1 cellular context compared by ENCODE assay signal in the genomic region with DNA sequence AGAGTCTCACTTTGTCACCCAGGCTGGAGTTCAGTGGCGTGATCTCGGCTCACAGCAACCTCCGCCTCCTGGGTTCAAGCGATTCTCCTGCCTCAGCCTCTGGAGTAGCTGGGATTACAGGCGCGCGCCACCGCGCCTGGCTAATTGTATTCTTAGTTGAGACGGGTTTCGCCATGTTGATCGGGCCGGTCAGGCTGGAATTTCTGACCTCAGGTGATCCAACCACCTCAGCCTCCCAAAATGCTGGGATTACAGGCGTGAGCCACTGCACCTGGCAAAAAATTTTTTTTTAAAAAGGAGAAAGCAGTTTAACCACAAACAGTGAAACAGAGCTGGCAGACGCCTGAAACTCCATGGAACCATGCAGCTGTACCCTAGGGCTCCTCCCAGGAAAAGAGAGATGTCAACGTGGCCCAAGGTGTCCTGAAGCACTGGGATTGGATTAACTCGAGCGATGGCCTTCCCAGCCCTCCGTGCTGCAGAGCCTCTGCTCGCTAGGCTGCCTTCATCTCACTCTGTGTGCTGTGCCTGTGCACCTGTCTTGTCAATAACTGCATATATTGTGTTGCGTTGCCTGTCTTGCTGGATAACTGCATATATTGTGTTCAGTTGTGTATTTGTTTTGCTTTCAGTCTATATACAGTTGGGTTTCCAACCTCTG.
TF ChIP-seq lines count a peak whose summit lies in the region.

No MANE protein-coding gene starts in this region.

TF ChIP-seq in WTC11, 78 proteins besides CTCF, POLR2A, EP300 and RAD21 (continued from another document):
- TF ChIP-seq, protein P1, sequence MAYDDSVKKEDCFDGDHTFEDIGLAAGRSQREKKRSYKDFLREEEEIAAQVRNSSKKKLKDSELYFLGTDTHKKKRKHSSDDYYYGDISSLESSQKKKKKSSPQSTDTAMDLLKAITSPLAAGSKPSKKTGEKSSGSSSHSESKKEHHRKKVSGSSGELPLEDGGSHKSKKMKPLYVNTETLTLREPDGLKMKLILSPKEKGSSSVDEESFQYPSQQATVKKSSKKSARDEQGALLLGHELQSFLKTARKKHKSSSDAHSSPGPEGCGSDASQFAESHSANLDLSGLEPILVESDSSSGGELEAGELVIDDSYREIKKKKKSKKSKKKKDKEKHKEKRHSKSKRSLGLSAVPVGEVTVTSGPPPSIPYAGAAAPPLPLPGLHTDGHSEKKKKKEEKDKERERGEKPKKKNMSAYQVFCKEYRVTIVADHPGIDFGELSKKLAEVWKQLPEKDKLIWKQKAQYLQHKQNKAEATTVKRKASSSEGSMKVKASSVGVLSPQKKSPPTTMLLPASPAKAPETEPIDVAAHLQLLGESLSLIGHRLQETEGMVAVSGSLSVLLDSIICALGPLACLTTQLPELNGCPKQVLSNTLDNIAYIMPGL (CRISPR knock-in tag; IDR thresholded peaks at IDR 0.05) = no peak
- TF ChIP-seq, protein P2, sequence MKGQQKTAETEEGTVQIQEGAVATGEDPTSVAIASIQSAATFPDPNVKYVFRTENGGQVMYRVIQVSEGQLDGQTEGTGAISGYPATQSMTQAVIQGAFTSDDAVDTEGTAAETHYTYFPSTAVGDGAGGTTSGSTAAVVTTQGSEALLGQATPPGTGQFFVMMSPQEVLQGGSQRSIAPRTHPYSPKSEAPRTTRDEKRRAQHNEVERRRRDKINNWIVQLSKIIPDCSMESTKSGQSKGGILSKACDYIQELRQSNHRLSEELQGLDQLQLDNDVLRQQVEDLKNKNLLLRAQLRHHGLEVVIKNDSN (CRISPR knock-in tag; IDR thresholded peaks at IDR 0.05) = no peak
- TF ChIP-seq, protein P3, sequence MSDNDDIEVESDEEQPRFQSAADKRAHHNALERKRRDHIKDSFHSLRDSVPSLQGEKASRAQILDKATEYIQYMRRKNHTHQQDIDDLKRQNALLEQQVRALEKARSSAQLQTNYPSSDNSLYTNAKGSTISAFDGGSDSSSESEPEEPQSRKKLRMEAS (CRISPR knock-in tag; IDR thresholded peaks at IDR 0.05) = no peak
- TF ChIP-seq RORB (CRISPR knock-in tag; IDR thresholded peaks at IDR 0.05) (no peak), GABPB1 (CRISPR knock-in tag; IDR thresholded peaks at IDR 0.05) (no peak)
- TF ChIP-seq, protein P4, sequence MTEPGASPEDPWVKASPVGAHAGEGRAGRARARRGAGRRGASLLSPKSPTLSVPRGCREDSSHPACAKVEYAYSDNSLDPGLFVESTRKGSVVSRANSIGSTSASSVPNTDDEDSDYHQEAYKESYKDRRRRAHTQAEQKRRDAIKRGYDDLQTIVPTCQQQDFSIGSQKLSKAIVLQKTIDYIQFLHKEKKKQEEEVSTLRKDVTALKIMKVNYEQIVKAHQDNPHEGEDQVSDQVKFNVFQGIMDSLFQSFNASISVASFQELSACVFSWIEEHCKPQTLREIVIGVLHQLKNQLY (CRISPR knock-in tag; IDR thresholded peaks at IDR 0.05) = no peak
- TF ChIP-seq, protein P5, sequence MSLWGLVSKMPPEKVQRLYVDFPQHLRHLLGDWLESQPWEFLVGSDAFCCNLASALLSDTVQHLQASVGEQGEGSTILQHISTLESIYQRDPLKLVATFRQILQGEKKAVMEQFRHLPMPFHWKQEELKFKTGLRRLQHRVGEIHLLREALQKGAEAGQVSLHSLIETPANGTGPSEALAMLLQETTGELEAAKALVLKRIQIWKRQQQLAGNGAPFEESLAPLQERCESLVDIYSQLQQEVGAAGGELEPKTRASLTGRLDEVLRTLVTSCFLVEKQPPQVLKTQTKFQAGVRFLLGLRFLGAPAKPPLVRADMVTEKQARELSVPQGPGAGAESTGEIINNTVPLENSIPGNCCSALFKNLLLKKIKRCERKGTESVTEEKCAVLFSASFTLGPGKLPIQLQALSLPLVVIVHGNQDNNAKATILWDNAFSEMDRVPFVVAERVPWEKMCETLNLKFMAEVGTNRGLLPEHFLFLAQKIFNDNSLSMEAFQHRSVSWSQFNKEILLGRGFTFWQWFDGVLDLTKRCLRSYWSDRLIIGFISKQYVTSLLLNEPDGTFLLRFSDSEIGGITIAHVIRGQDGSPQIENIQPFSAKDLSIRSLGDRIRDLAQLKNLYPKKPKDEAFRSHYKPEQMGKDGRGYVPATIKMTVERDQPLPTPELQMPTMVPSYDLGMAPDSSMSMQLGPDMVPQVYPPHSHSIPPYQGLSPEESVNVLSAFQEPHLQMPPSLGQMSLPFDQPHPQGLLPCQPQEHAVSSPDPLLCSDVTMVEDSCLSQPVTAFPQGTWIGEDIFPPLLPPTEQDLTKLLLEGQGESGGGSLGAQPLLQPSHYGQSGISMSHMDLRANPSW (CRISPR knock-in tag; conservative IDR thresholded peaks at IDR 0.05; ENCODE audit: low read depth) = no peak
- TF ChIP-seq, protein P6, sequence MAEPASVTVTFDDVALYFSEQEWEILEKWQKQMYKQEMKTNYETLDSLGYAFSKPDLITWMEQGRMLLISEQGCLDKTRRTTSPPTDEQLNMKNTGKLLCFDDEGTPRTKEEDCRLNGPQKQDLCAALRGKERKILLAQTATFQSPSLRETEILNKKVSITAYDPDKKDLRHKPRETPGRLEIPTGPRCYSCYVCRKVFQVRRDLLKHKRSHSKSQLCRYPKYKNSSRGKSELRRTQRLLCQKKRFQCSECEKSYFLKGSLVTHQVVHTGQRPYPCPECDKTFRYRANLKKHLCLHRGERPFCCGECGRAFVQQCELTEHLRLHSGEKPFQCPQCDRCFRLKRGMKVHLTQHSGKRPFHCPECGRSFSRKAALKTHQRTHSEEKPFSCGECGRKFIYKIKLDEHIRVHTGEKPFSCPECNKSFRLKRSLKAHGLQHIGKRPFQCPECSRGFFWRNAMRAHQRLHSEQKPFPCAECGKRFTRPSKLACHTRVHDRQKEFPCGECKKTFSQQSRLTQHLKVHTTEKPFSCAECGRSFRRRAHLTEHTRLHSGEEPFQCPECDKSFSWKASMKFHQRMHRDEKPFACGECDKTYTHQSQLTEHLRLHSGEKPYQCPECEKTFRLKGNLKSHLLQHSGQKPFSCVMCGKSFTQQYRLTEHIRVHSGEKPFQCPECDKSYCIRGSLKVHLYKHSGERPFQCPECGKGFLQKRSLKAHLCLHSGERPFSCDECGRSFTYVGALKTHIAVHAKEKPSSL (CRISPR knock-in tag; conservative IDR thresholded peaks at IDR 0.05) = no peak
TF ChIP-seq in WTC11: peak in this region for 0.
